In the genomic region with DNA sequence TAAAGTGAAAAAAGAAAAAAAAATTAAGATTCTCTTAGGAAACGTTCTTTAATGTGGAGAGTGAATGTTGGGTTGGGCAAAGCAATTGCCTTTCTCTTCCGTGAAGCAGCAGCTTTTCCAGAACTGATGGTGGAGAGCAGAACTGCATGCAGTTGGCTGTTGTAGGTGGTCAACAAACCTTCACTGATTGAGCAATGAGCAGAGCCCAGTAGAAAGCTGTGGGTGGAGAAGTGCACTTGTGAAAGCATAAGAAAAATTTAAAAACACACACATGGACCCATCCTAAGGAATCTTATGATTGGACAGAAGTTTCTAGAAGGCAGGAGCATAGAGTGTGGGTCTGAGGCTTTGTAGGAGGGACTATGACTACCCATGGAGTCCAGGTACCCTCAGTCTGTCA, we compare ENCODE assay signal across 10 cellular contexts. TPM values are rescaled to one million over a fixed set of nuclear protein-coding genes. Genes with fewer than 3 reads are reported as not detected.
DNase-seq lines count a peak whose midpoint lies in the region; ATAC-seq and TF ChIP-seq lines count a peak whose summit lies in the region.
"Had no signal": no experiment of that assay in that cellular context is flagged by ENCODE, and none has a peak within 500 bp of the region (broad histone marks: within the 10 kb centered on the region; RNA-seq: fewer than 3 reads in every experiment).

No MANE protein-coding gene starts in this region.

- H3K9me3 ChIP-seq in esophagus (ENCODE audit: control insufficient read depth in 2 of 2, insufficient read depth in 1 of 2, low read depth in 1 of 2, low read length in 1 of 2) (no peaks in the 10 kb centered on the region), neural progenitor cell (ENCODE audit: low read depth) (no peaks in the 10 kb centered on the region)
- H3K9me3 ChIP-seq: BLaER1 had no signal

- H2AFZ ChIP-seq in ACC112 (ENCODE audit: low read length, unreplicated experiment) (peak overlapping the region; percentile 94), neural progenitor cell (replicated peaks) (no peak overlapping the region)

- H3K36me3 ChIP-seq in ACC112 (ENCODE audit: insufficient read depth, low read length), result no peaks in the 10 kb centered on the region
- H3K36me3 ChIP-seq in esophagus (ENCODE audit: control insufficient read depth in 2 of 2, insufficient read depth in 2 of 2, low read length in 1 of 2), result peaks cover 0 to 3% of the 10 kb centered on the region in 2 donors
- no peaks in the 10 kb centered on the region for H3K36me3 ChIP-seq in neural progenitor cell
- H3K36me3 ChIP-seq: BLaER1 had no signal

- H3K4me3 ChIP-seq in ACC112 (ENCODE audit: low read depth, low read length), result peak overlapping the region; percentile 48
- H3K4me3 ChIP-seq in esophagus (ENCODE audit: low read depth in 1 of 2, low read length in 2 of 2), result no peak overlapping the region
- no peak overlapping the region for H3K4me3 ChIP-seq in neural progenitor cell
- H3K4me3 ChIP-seq: BLaER1 had no signal

- H3K9me3 Mint-ChIP-seq in neural progenitor cell, result no peaks in the 10 kb centered on the region

- H3K36me3 Mint-ChIP-seq in neural progenitor cell, result peaks cover 3% of the 10 kb centered on the region

- 64 to 72% methylated on average over 2 of the region's 2 CpGs for WGBS in esophagus, 2 donors

- peaks cover 23% of the 10 kb centered on the region for H3F3A ChIP-seq in neural progenitor cell (ENCODE audit: low read depth)

- H3K4me2 ChIP-seq in neural progenitor cell, result no peak overlapping the region
- H3K4me2 ChIP-seq: BLaER1 had no signal

- H3K27me3 Mint-ChIP-seq in neural progenitor cell (ENCODE audit: insufficient read depth, low read depth), result peaks cover 6% of the 10 kb centered on the region

- H3K79me2 ChIP-seq in ACC112 (ENCODE audit: control insufficient read depth, insufficient read depth, low read length, unreplicated experiment) (no peaks in the 10 kb centered on the region), neural progenitor cell (ENCODE audit: low read depth) (no peaks in the 10 kb centered on the region)

- H3K4me1 Mint-ChIP-seq in neural progenitor cell, result peaks cover 34% of the 10 kb centered on the region

- no peak overlapping the region for H3K9ac ChIP-seq in neural progenitor cell
- H3K9ac ChIP-seq: BLaER1 had no signal

- no peak for TF ChIP-seq CTCF in neural progenitor cell (IDR thresholded peaks at IDR 0.05)

- H3K27ac ChIP-seq in ACC112 (ENCODE audit: low read depth, low read length) (peak overlapping the region; percentile 69), esophagus (ENCODE audit: low read depth in 2 of 2, low read length in 1 of 2) (peak overlapping the region; percentile 68 to 84), neural progenitor cell (no peak overlapping the region)
- H3K27ac ChIP-seq: BLaER1 had no signal

- H3K4me1 ChIP-seq in ACC112 (ENCODE audit: control insufficient read depth, insufficient read depth, low read length, unreplicated experiment) (peaks cover 22% of the 10 kb centered on the region), esophagus (ENCODE audit: control insufficient read depth in 2 of 2, insufficient read depth in 2 of 2, low read length in 1 of 2) (peaks cover 4 to 7% of the 10 kb centered on the region in 2 donors), neural progenitor cell (peaks cover 31% of the 10 kb centered on the region)

- no peak overlapping the region for H3K4me3 Mint-ChIP-seq in neural progenitor cell

- peak; percentile 36 for DNase-seq in NOMO-1 treated with DMSO at 0.1 percent for 48 hours (lab: John Stamatoyannopoulos, UW; ENCODE audit: unreplicated experiment)
- no peak for DNase-seq in neural progenitor cell (ENCODE audit: low spot score)
- no peak for DNase-seq in LoVo (ENCODE audit: low spot score)
- DNase-seq in NK-92 treated with Interleukin-12 subunit alpha and Interleukin-12 subunit beta, amount 100 ng/mL, for 24 hours (lab: John Stamatoyannopoulos, UW), result no peak
- DNase-seq: retina had no signal

- no peaks in the 10 kb centered on the region for H4K20me1 ChIP-seq in neural progenitor cell (ENCODE audit: low read depth)
- H4K20me1 ChIP-seq: BLaER1 had no signal

- no peak for ATAC-seq in HG03159 (IDR thresholded peaks at IDR 0.05; ENCODE audit: unreplicated experiment)
- no peak for ATAC-seq in GM18870 (IDR thresholded peaks at IDR 0.05; ENCODE audit: unreplicated experiment)

- H3K27me3 ChIP-seq in ACC112 (ENCODE audit: insufficient read depth, low read length) (no peaks in the 10 kb centered on the region; the same call in 1 of the 2 replicates), esophagus (ENCODE audit: control insufficient read depth in 1 of 2, insufficient read depth in 2 of 2, low read length in 2 of 2) (no peaks in the 10 kb centered on the region), neural progenitor cell (no peaks in the 10 kb centered on the region)
- H3K27me3 ChIP-seq: BLaER1 had no signal

- peak overlapping the region; percentile 29 for H3K27ac Mint-ChIP-seq in neural progenitor cell

RNA-seq across cellular contexts. Expression of a gene that starts 4.5 kb away (rescaled TPM):
- polyA plus RNA-seq in esophagus, result 10 to 100 TPM in 1 of 2 donors, 1 to 10 TPM in 1; 6.5 to 27.8 TPM
- 0.26 and 0.34 TPM in 2 replicates for total RNA-seq in neural progenitor cell (ENCODE audit: low replicate concordance)

RNA-seq across cellular contexts. Expression of a gene that starts 13.9 kb away (rescaled TPM):
- polyA plus RNA-seq in esophagus, result not detected
- 0.50 TPM in 1 of 2 replicates, not detected in the other for total RNA-seq in neural progenitor cell (ENCODE audit: low replicate concordance)
